1 cellular context compared by ENCODE assay signal in genomic region chr2:39094717-39095363, GRCh38.
A peak's percentile ranks its signal among the peaks of the same experiment; 100 is the strongest.
TF ChIP-seq lines count a peak whose summit lies in the region.

No MANE protein-coding gene starts in this region.

TF ChIP-seq in HEK293, 187 proteins besides CTCF, POLR2A, EP300 and RAD21:
- TF ChIP-seq, protein P1, sequence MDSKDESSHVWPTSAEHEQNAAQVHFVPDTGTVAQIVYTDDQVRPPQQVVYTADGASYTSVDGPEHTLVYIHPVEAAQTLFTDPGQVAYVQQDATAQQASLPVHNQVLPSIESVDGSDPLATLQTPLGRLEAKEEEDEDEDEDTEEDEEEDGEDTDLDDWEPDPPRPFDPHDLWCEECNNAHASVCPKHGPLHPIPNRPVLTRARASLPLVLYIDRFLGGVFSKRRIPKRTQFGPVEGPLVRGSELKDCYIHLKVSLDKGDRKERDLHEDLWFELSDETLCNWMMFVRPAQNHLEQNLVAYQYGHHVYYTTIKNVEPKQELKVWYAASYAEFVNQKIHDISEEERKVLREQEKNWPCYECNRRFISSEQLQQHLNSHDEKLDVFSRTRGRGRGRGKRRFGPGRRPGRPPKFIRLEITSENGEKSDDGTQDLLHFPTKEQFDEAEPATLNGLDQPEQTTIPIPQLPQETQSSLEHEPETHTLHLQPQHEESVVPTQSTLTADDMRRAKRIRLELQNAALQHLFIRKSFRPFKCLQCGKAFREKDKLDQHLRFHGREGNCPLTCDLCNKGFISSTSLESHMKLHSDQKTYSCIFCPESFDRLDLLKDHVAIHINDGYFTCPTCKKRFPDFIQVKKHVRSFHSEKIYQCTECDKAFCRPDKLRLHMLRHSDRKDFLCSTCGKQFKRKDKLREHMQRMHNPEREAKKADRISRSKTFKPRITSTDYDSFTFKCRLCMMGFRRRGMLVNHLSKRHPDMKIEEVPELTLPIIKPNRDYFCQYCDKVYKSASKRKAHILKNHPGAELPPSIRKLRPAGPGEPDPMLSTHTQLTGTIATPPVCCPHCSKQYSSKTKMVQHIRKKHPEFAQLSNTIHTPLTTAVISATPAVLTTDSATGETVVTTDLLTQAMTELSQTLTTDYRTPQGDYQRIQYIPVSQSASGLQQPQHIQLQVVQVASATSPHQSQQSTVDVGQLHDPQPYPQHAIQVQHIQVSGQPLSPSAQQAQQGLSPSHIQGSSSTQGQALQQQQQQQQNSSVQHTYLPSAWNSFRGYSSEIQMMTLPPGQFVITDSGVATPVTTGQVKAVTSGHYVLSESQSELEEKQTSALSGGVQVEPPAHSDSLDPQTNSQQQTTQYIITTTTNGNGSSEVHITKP (tag by site-specific recombination; IDR thresholded peaks at IDR 0.05), result 0 out of 2 replicates have a peak, but pooled peaks have one; percentile 22
- no peak for TF ChIP-seq ZNF585B (tag by site-specific recombination; IDR thresholded peaks at IDR 0.05)
